ENCODE assay signal across 8 cellular contexts in genomic region chr17:79707931-79708891, GRCh38. TPM values are rescaled to one million over a fixed set of nuclear protein-coding genes. Genes with fewer than 3 reads are reported as not detected.
DNase-seq lines count a peak whose midpoint lies in the region; ATAC-seq and TF ChIP-seq lines count a peak whose summit lies in the region.

No MANE protein-coding gene starts in this region.

- POLR2A ChIA-PET in activated CD4-positive, alpha-beta memory T cell treated with anti-CD3 and anti-CD28 coated beads, Interleukin-2, amount 10 ng/mL, durations not matched to agents 7 days and 5 days (lab: Charles Lee), result no interaction called here

- no peaks in the 10 kb centered on the region for H3K27me3 Mint-ChIP-seq in activated CD4-positive, alpha-beta memory T cell treated with anti-CD3 and anti-CD28 coated beads, Interleukin-2, amount 10 ng/mL, durations not matched to agents 7 days and 5 days

- H3K4me1 ChIP-seq in mucosa of descending colon (ENCODE audit: low read depth), result no peaks in the 10 kb centered on the region

- H3K9me3 ChIP-seq in mucosa of descending colon, result no peaks in the 10 kb centered on the region

- DNase-seq in NCI-H524 (lab: John Stamatoyannopoulos, UW), result peak; percentile 60 to 87
- DNase-seq in NCI-H524 treated with DMSO at 0.1 percent for 48 hours (lab: John Stamatoyannopoulos, UW), result no peak
- DNase-seq in NCI-H345 (lab: John Stamatoyannopoulos, UW), result peak; percentile 64
- peak; percentile 61 for DNase-seq in activated CD4-positive, alpha-beta memory T cell treated with anti-CD3 and anti-CD28 coated beads, Interleukin-2, amount 10 ng/mL, durations not matched to agents 7 days and 5 days
- DNase-seq in effector CD4-positive, alpha-beta T cell, result peak; percentile 47
- peak in 2 of 3 donors; percentile 49 to 57 for DNase-seq in mucosa of descending colon
- peak; percentile 20 to 31 for DNase-seq in stimulated activated CD8-positive, alpha-beta memory T cell treated with anti-CD3 and anti-CD28 coated beads, Interleukin-7, amount 100 ng/mL, for 1 hour (ENCODE audit: low read depth in 2 of 2)

- intact Hi-C loops in mucosa of descending colon (cut with DNase I, micrococcal nuclease), result loop anchor here in 1 of 2 donors (10.0 kb wide), 1 partner anchor 303 kb away; no protein-coding TSS in a partner anchor

- H3K4me1 Mint-ChIP-seq in activated CD4-positive, alpha-beta memory T cell treated with anti-CD3 and anti-CD28 coated beads, Interleukin-2, amount 10 ng/mL, durations not matched to agents 7 days and 5 days, result peaks cover 2% of the 10 kb centered on the region

- H3K4me3 Mint-ChIP-seq in activated CD4-positive, alpha-beta memory T cell treated with anti-CD3 and anti-CD28 coated beads, Interleukin-2, amount 10 ng/mL, durations not matched to agents 7 days and 5 days, result no peak overlapping the region

- no peak overlapping the region for H3K4me3 ChIP-seq in mucosa of descending colon

- no peaks in the 10 kb centered on the region for H3K36me3 ChIP-seq in mucosa of descending colon (ENCODE audit: low read depth)

- TF ChIP-seq CTCF in mucosa of descending colon (IDR thresholded peaks at IDR 0.05), result peak; percentile 73

- ATAC-seq in mucosa of descending colon (peak; percentile 64), HG03520 (IDR thresholded peaks at IDR 0.05; ENCODE audit: unreplicated experiment) (no peak)

- H3K9me3 Mint-ChIP-seq in activated CD4-positive, alpha-beta memory T cell treated with anti-CD3 and anti-CD28 coated beads, Interleukin-2, amount 10 ng/mL, durations not matched to agents 7 days and 5 days, result no peaks in the 10 kb centered on the region

- H3K27ac Mint-ChIP-seq in activated CD4-positive, alpha-beta memory T cell treated with anti-CD3 and anti-CD28 coated beads, Interleukin-2, amount 10 ng/mL, durations not matched to agents 7 days and 5 days, result no peak overlapping the region

- no peaks in the 10 kb centered on the region for H3K36me3 Mint-ChIP-seq in activated CD4-positive, alpha-beta memory T cell treated with anti-CD3 and anti-CD28 coated beads, Interleukin-2, amount 10 ng/mL, durations not matched to agents 7 days and 5 days (ENCODE audit: low read depth)

- CTCF ChIA-PET in activated CD4-positive, alpha-beta memory T cell treated with anti-CD3 and anti-CD28 coated beads, Interleukin-2, amount 10 ng/mL, durations not matched to agents 7 days and 5 days (lab: Charles Lee), result interaction anchor here (0.6 to 1.2 kb wide), 7 partner anchors 36 to 548 kb away, joined by 3 to 6 read pairs (median 3); no protein-coding TSS in a partner anchor

RNA-seq across cellular contexts. Expression of gene ENPP7, which starts 22.5 kb away (rescaled TPM):
- under 1 TPM in 1 of 2 experiments, not detected in 1; 0.10 TPM for total RNA-seq in activated CD4-positive, alpha-beta memory T cell treated with anti-CD3 and anti-CD28 coated beads, Interleukin-2, amount 10 ng/mL, durations not matched to agents 7 days and 5 days
- not detected for total RNA-seq in mucosa of descending colon
